Comparison of ENCODE assay signal across 11 cellular contexts in the genomic region with DNA sequence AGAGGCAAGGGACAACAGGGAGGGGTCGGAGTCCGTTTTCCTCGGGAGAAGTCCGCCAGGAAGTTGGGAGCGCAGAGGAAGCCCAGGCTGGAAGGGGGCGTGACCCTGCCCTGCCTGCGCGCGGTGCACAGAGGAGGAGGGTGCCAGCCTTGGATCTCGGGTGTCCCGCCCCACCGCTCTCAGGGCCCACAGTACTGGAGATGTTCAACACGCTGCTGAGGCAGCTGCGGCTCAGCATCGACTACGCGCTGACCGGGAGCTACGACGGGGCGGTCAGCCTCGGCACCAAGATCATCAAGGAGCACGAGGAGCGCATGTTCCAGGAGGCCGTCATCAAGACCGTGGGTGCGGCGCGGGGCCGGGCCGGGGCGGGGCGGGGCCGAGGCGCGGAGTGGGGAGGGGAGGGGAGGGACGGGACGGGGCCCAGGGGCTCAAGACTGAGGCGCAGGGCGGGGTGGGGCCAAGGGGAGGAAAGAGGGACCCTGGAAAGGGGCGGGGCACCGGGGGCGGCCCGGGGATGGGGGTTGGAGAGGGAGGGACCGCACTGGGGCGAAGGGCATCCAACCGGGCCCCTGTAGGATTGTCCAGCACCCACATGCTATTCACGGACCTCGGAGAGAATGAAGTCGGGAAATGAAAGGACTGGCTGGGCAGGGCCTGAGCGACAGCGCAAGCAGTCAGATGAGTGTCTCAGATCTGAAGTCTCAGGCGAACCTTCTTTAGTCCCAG. TPM values are rescaled to one million over a fixed set of nuclear protein-coding genes. Genes with fewer than 3 reads are reported as not detected.
DNase-seq lines count a peak whose midpoint lies in the region; ATAC-seq and TF ChIP-seq lines count a peak whose summit lies in the region.
"Had no signal": no experiment of that assay in that cellular context is flagged by ENCODE, and none has a peak within 500 bp of the region (broad histone marks: within the 10 kb centered on the region; RNA-seq: fewer than 3 reads in every experiment).

No MANE protein-coding gene starts in this region.

- no peak overlapping the region for H4K8ac ChIP-seq in IMR-90 (ENCODE audit: low read depth in 2 of 2, low read length in 2 of 2)

- H3K4me2 ChIP-seq in IMR-90 (ENCODE audit: low read depth, low read length) = no peak overlapping the region
- H3K4me2 ChIP-seq: PC-9 had no signal

- intact Hi-C loops in IMR-90 (cut with micrococcal nuclease) = no loop called here

- H3K27me3 ChIP-seq in IMR-90 (ENCODE audit: control insufficient read depth, insufficient read depth, low read length) (peaks cover 6% of the 10 kb centered on the region), adipocyte (replicated peaks; ENCODE audit: control insufficient read depth, insufficient read depth, low read length) (peaks cover 4% of the 10 kb centered on the region)

- dilution Hi-C loops in IMR-90 (cut with HindIII; ENCODE audit: low sequenced_read_pairs, unreplicated experiment) = no loop called here

- no peaks in the 10 kb centered on the region for H3K79me1 ChIP-seq in IMR-90 (ENCODE audit: low read depth in 1 of 2, low read length in 2 of 2)

- no peak overlapping the region for H2AK5ac ChIP-seq in IMR-90 (ENCODE audit: low read depth, low read length)

- H2BK5ac ChIP-seq in IMR-90 (ENCODE audit: low read depth, low read length, poor library complexity, severe bottlenecking) = no peak overlapping the region

- H3K36me3 ChIP-seq in IMR-90 (ENCODE audit: control insufficient read depth, insufficient read depth, low read length) (no peaks in the 10 kb centered on the region), adipocyte (ENCODE audit: control insufficient read depth, insufficient read depth, low read length, severe bottlenecking) (no peaks in the 10 kb centered on the region)

- no peak overlapping the region for H2BK15ac ChIP-seq in IMR-90 (ENCODE audit: low read depth, low read length)

- H3K4me1 Mint-ChIP-seq in stimulated activated effector memory CD8-positive, alpha-beta T cell treated with anti-CD3 and anti-CD28 coated beads, Interleukin-12 subunit alpha, Interleukin-12 subunit beta, amount 100 ng/mL, for 72 hours = peaks cover 10% of the 10 kb centered on the region

- H2BK20ac ChIP-seq in IMR-90 (ENCODE audit: low read depth, low read length) = no peak overlapping the region

- no peak overlapping the region for H3K4me3 ChIP-seq in IMR-90 (ENCODE audit: insufficient read depth, low read depth, low read length)
- no peak overlapping the region for H3K4me3 ChIP-seq in adipocyte (ENCODE audit: low read length)
- H3K4me3 ChIP-seq: PC-9 had no signal

- no peak overlapping the region for H3K14ac ChIP-seq in IMR-90 (replicated peaks; ENCODE audit: low read depth, low read length)

- CTCF ChIA-PET in IMR-90 (lab: Yijun Ruan, JAX) = no interaction called here

- no peak for TF ChIP-seq RAD21 in IMR-90 (IDR thresholded peaks at IDR 0.05; ENCODE audit: low read length)

- H3K9me1 ChIP-seq in IMR-90 (ENCODE audit: insufficient read depth, low read length) = no peaks in the 10 kb centered on the region

- peak overlapping the region; percentile 47 for H2AFZ ChIP-seq in IMR-90 (replicated peaks; ENCODE audit: low read length, poor library complexity)
- H2AFZ ChIP-seq: PC-9 had no signal

- no peak for DNase-seq in IMR-90
- DNase-seq in adipocyte (ENCODE audit: low read depth) = peak; percentile 12
- DNase-seq in iris pigment epithelial cell (ENCODE audit: low read depth) = peak; percentile 7
- DNase-seq in stimulated activated effector memory CD8-positive, alpha-beta T cell treated with anti-CD3 and anti-CD28 coated beads, Interleukin-12 subunit alpha, Interleukin-12 subunit beta, amount 100 ng/mL, for 72 hours (ENCODE audit: low spot score in 2 of 2) = no peak
- DNase-seq in NCI-H82 treated with DMSO at 0.1 percent for 48 hours (lab: John Stamatoyannopoulos, UW; ENCODE audit: unreplicated experiment) = no peak
- DNase-seq in 8988T = no peak
- no peak for DNase-seq in germinal center (ENCODE audit: low spot score)
- no peak for DNase-seq in NCI-H2107 treated with DMSO at 0.1 percent for 48 hours (lab: John Stamatoyannopoulos, UW; ENCODE audit: unreplicated experiment)
- DNase-seq: nucleus accumbens, PC-9 had no signal

- peak overlapping the region; percentile 31 for H2AK9ac ChIP-seq in IMR-90 (replicated peaks; ENCODE audit: low read depth, low read length, poor library complexity)

- no peak overlapping the region for H3K27ac ChIP-seq in IMR-90 (ENCODE audit: insufficient read depth, low read length)
- H3K27ac ChIP-seq: PC-9 had no signal

- H3K18ac ChIP-seq in IMR-90 (ENCODE audit: low read depth, low read length) = no peak overlapping the region

- H3K27ac Mint-ChIP-seq in stimulated activated effector memory CD8-positive, alpha-beta T cell treated with anti-CD3 and anti-CD28 coated beads, Interleukin-12 subunit alpha, Interleukin-12 subunit beta, amount 100 ng/mL, for 72 hours = no peak overlapping the region
- H3K27ac Mint-ChIP-seq: brain had no signal

- H3K9me3 Mint-ChIP-seq in stimulated activated effector memory CD8-positive, alpha-beta T cell treated with anti-CD3 and anti-CD28 coated beads, Interleukin-12 subunit alpha, Interleukin-12 subunit beta, amount 100 ng/mL, for 72 hours = no peaks in the 10 kb centered on the region
- H3K9me3 Mint-ChIP-seq: brain had no signal

- H3K4me1 ChIP-seq in IMR-90 (ENCODE audit: control insufficient read depth, insufficient read depth, low read length) (peaks cover 1% of the 10 kb centered on the region; the same call in 1 of the 2 replicates), adipocyte (ENCODE audit: control insufficient read depth, insufficient read depth, low read length) (peaks cover 10% of the 10 kb centered on the region)

- in situ Hi-C loops in IMR-90 (cut with MboI; ENCODE audit: low sequenced_read_pairs) = loop anchor here (5.0 to 25.0 kb wide), 3 partner anchors 149 to 719 kb away; no protein-coding TSS in a partner anchor

- no peak for TF ChIP-seq CTCF in IMR-90 (conservative IDR thresholded peaks at IDR 0.05; ENCODE audit: low read depth, low read length)

- POLR2A ChIA-PET in IMR-90 (lab: Charles Lee; ENCODE audit: unreplicated experiment) = no interaction called here

- no peak overlapping the region for H3K4ac ChIP-seq in IMR-90 (ENCODE audit: low read depth, low read length)

- no peak overlapping the region for H3K56ac ChIP-seq in IMR-90 (ENCODE audit: extremely low read depth, insufficient read depth, low read length)

- TF ChIP-seq POLR2A in IMR-90 (IDR thresholded peaks at IDR 0.05; ENCODE audit: low read depth, low read length) = no peak

- H2BK120ac ChIP-seq in IMR-90 (ENCODE audit: low read depth, low read length) = no peak overlapping the region

- peak overlapping the region; percentile 58 for H3K4me3 Mint-ChIP-seq in stimulated activated effector memory CD8-positive, alpha-beta T cell treated with anti-CD3 and anti-CD28 coated beads, Interleukin-12 subunit alpha, Interleukin-12 subunit beta, amount 100 ng/mL, for 72 hours
- H3K4me3 Mint-ChIP-seq: brain had no signal

- no peak overlapping the region for H3K9ac ChIP-seq in IMR-90 (ENCODE audit: low read depth, low read length)
- H3K9ac ChIP-seq in adipocyte (ENCODE audit: low read length) = no peak overlapping the region

- H4K91ac ChIP-seq in IMR-90 (ENCODE audit: insufficient read depth, low read depth, low read length) = no peak overlapping the region

- H3K9me3 ChIP-seq in IMR-90 (ENCODE audit: control insufficient read depth, insufficient read depth, low read length) (no peaks in the 10 kb centered on the region), adipocyte (ENCODE audit: control insufficient read depth, low read length) (no peaks in the 10 kb centered on the region)

- H4K20me1 ChIP-seq in IMR-90 (ENCODE audit: insufficient read depth, low read length) = no peaks in the 10 kb centered on the region

- no peak overlapping the region for H3K23ac ChIP-seq in IMR-90 (ENCODE audit: low read depth, low read length)

- H4K5ac ChIP-seq in IMR-90 (ENCODE audit: low read depth, low read length) = no peak overlapping the region

- no TSS peak for BruUV-seq in IMR-90 (replicated peaks; lab: Mats Ljungman, UMichigan)

- WGBS in IMR-90 (ENCODE audit: extremely low coverage in 2 of 2, insufficient read length in 1 of 2), 2 experiments = 47% methylated on average over 9 of the region's 53 CpGs; no CpG with 5 or more reads in 1 of the 2 experiments

- no peaks in the 10 kb centered on the region for H3K36me3 Mint-ChIP-seq in stimulated activated effector memory CD8-positive, alpha-beta T cell treated with anti-CD3 and anti-CD28 coated beads, Interleukin-12 subunit alpha, Interleukin-12 subunit beta, amount 100 ng/mL, for 72 hours

- no peak for ATAC-seq in IMR-90 (ENCODE audit: low read depth)
- ATAC-seq in stimulated activated effector memory CD8-positive, alpha-beta T cell treated with anti-CD3 and anti-CD28 coated beads, Interleukin-12 subunit alpha, Interleukin-12 subunit beta, amount 100 ng/mL, for 72 hours = peak; percentile 44

TF ChIP-seq in IMR-90, 13 proteins besides CTCF, POLR2A, EP300 and RAD21 (continues in another document):
- TF ChIP-seq SMC3 (IDR thresholded peaks at IDR 0.05; ENCODE audit: low read depth, low read length) = no peak
- no peak for TF ChIP-seq MAFK (IDR thresholded peaks at IDR 0.05; ENCODE audit: low read depth, low read length)
- TF ChIP-seq CEBPB (IDR thresholded peaks at IDR 0.05; ENCODE audit: low read depth, low read length) = no peak
- TF ChIP-seq RCOR1 (IDR thresholded peaks at IDR 0.05; ENCODE audit: insufficient replicate concordance, low read length) = no peak
- TF ChIP-seq, protein P1, sequence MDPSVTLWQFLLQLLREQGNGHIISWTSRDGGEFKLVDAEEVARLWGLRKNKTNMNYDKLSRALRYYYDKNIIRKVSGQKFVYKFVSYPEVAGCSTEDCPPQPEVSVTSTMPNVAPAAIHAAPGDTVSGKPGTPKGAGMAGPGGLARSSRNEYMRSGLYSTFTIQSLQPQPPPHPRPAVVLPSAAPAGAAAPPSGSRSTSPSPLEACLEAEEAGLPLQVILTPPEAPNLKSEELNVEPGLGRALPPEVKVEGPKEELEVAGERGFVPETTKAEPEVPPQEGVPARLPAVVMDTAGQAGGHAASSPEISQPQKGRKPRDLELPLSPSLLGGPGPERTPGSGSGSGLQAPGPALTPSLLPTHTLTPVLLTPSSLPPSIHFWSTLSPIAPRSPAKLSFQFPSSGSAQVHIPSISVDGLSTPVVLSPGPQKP (IDR thresholded peaks at IDR 0.05; ENCODE audit: borderline replicate concordance, low read depth, low read length) = no peak
- TF ChIP-seq RFX5 (IDR thresholded peaks at IDR 0.05; ENCODE audit: low read depth, low read length) = no peak
- TF ChIP-seq MXI1 (IDR thresholded peaks at IDR 0.05; ENCODE audit: borderline replicate concordance, low read depth, low read length) = no peak
- no peak for TF ChIP-seq NFE2L2 (IDR thresholded peaks at IDR 0.05; ENCODE audit: low read depth, low read length)
- no peak for TF ChIP-seq FOS (IDR thresholded peaks at IDR 0.05; ENCODE audit: low read depth, low read length)
- no peak for TF ChIP-seq BHLHE40 (IDR thresholded peaks at IDR 0.05; ENCODE audit: low read depth, low read length)

RNA-seq across cellular contexts. Expression of a gene that starts 36.6 kb away (rescaled TPM):
- total RNA-seq in IMR-90 (2012; rRNA removed) = not detected in 2 replicates
- 0.17 and 0.47 TPM in 2 replicates for polyA plus RNA-seq in IMR-90 (2012; rRNA removed)
- 0.32 and 0.80 TPM in 2 replicates for polyA plus RNA-seq in IMR-90 (2012; cell fraction: cytosol; rRNA removed)
- polyA plus RNA-seq in IMR-90 (2012; cell fraction: nucleus; rRNA removed; ENCODE audit: low replicate concordance) = 0.29 TPM in 2 replicates
- total RNA-seq: PC-9 had no signal

Comparison
In these comparisons a context has a peak if more than half of its experiments do, and no peak if none do; other contexts are left out.
1. DNase-seq: peak in adipocyte (single experiment) and iris pigment epithelial cell (single experiment); none in IMR-90 (single experiment), stimulated activated effector memory CD8-positive, alpha-beta T cell treated with anti-CD3 and anti-CD28 coated beads, Interleukin-12 subunit alpha, Interleukin-12 subunit beta, amount 100 ng/mL, for 72 hours (0 of 2), NCI-H82 treated with DMSO at 0.1 percent for 48 hours (single experiment), 8988T (single experiment), germinal center (single experiment) and NCI-H2107 treated with DMSO at 0.1 percent for 48 hours (single experiment).